1 cellular context compared by ENCODE assay signal in the genomic region with DNA sequence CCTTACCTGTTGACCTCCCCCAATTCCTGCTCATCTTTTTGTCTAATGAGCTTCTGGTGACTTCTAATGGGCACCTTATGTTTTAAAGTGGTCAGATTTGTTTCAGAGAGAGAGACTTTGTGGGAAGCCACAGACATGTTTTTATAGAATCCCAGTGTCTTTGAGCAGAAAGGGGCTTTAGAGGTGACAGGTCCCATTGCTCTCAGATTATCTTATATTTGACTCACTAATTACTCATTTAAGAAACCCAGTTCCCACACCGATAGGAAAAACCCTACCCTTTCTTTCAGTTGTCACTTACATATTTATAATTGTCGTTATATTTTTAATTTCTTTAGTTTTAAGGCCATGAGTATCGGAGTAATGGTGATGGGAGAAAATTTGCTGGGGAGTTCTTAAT.
TF ChIP-seq lines count a peak whose summit lies in the region.

No MANE protein-coding gene starts in this region.

TF ChIP-seq in GM12878, 131 proteins besides CTCF, POLR2A, EP300 and RAD21 (continued from another document):
- TF ChIP-seq TCF3 (IDR thresholded peaks at IDR 0.05; ENCODE audit: borderline replicate concordance, insufficient read depth, low read depth, low read length): no peak
- no peak for TF ChIP-seq CHD4 (IDR thresholded peaks at IDR 0.05)
- no peak for TF ChIP-seq FOXM1 (IDR thresholded peaks at IDR 0.05; ENCODE audit: low read depth, low read length)
- TF ChIP-seq, protein P1, sequence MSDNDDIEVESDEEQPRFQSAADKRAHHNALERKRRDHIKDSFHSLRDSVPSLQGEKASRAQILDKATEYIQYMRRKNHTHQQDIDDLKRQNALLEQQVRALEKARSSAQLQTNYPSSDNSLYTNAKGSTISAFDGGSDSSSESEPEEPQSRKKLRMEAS (IDR thresholded peaks at IDR 0.05; ENCODE audit: low read depth, low read length): no peak
- TF ChIP-seq BMI1 (IDR thresholded peaks at IDR 0.05; ENCODE audit: borderline replicate concordance): no peak
- no peak for TF ChIP-seq ZNF622 (IDR thresholded peaks at IDR 0.05)
- TF ChIP-seq, protein P2, sequence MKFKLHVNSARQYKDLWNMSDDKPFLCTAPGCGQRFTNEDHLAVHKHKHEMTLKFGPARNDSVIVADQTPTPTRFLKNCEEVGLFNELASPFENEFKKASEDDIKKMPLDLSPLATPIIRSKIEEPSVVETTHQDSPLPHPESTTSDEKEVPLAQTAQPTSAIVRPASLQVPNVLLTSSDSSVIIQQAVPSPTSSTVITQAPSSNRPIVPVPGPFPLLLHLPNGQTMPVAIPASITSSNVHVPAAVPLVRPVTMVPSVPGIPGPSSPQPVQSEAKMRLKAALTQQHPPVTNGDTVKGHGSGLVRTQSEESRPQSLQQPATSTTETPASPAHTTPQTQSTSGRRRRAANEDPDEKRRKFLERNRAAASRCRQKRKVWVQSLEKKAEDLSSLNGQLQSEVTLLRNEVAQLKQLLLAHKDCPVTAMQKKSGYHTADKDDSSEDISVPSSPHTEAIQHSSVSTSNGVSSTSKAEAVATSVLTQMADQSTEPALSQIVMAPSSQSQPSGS (IDR thresholded peaks at IDR 0.05; ENCODE audit: low read length): peak; percentile 54; the same call in 1 of the 2 replicates
- TF ChIP-seq GABPA (IDR thresholded peaks at IDR 0.05; ENCODE audit: low read depth): no peak
- TF ChIP-seq SIX5 (IDR thresholded peaks at IDR 0.05; ENCODE audit: low read depth, low read length, severe bottlenecking): no peak
